ENCODE assay signal across 1 cellular context in the genomic region with DNA sequence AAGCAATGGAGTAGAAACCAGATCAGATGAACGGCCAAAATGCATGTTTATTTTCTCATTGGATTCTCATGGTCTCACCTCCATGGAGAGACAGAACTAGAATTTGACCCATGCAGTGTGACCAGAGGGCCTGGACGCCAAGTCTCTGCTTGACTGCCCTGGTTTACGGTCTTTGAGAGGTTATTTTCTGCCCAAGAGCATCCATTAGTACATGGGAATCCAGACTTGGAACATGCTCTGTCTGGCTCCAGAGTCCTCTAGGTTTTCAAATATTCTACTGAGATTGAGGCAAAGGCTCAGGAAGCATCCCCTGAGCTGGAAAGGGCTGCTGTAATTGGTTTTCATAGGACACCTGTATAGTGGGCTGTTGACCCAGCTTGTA.
TF ChIP-seq lines count a peak whose summit lies in the region.

No MANE protein-coding gene starts in this region.

TF ChIP-seq in SK-N-SH, 30 proteins besides CTCF, POLR2A, EP300 and RAD21 (continued from another document):
- TF ChIP-seq, protein P1, sequence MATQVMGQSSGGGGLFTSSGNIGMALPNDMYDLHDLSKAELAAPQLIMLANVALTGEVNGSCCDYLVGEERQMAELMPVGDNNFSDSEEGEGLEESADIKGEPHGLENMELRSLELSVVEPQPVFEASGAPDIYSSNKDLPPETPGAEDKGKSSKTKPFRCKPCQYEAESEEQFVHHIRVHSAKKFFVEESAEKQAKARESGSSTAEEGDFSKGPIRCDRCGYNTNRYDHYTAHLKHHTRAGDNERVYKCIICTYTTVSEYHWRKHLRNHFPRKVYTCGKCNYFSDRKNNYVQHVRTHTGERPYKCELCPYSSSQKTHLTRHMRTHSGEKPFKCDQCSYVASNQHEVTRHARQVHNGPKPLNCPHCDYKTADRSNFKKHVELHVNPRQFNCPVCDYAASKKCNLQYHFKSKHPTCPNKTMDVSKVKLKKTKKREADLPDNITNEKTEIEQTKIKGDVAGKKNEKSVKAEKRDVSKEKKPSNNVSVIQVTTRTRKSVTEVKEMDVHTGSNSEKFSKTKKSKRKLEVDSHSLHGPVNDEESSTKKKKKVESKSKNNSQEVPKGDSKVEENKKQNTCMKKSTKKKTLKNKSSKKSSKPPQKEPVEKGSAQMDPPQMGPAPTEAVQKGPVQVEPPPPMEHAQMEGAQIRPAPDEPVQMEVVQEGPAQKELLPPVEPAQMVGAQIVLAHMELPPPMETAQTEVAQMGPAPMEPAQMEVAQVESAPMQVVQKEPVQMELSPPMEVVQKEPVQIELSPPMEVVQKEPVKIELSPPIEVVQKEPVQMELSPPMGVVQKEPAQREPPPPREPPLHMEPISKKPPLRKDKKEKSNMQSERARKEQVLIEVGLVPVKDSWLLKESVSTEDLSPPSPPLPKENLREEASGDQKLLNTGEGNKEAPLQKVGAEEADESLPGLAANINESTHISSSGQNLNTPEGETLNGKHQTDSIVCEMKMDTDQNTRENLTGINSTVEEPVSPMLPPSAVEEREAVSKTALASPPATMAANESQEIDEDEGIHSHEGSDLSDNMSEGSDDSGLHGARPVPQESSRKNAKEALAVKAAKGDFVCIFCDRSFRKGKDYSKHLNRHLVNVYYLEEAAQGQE (IDR thresholded peaks at IDR 0.05; ENCODE audit: low read depth, low read length), result no peak
- TF ChIP-seq, protein P2, sequence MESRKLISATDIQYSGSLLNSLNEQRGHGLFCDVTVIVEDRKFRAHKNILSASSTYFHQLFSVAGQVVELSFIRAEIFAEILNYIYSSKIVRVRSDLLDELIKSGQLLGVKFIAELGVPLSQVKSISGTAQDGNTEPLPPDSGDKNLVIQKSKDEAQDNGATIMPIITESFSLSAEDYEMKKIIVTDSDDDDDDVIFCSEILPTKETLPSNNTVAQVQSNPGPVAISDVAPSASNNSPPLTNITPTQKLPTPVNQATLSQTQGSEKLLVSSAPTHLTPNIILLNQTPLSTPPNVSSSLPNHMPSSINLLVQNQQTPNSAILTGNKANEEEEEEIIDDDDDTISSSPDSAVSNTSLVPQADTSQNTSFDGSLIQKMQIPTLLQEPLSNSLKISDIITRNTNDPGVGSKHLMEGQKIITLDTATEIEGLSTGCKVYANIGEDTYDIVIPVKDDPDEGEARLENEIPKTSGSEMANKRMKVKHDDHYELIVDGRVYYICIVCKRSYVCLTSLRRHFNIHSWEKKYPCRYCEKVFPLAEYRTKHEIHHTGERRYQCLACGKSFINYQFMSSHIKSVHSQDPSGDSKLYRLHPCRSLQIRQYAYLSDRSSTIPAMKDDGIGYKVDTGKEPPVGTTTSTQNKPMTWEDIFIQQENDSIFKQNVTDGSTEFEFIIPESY (IDR thresholded peaks at IDR 0.05; ENCODE audit: borderline replicate concordance, low read depth), result no peak
- no peak for TF ChIP-seq RXRA (IDR thresholded peaks at IDR 0.05; ENCODE audit: borderline replicate concordance, low read depth)
- no peak for TF ChIP-seq JUND (IDR thresholded peaks at IDR 0.05)
- TF ChIP-seq, protein P3, sequence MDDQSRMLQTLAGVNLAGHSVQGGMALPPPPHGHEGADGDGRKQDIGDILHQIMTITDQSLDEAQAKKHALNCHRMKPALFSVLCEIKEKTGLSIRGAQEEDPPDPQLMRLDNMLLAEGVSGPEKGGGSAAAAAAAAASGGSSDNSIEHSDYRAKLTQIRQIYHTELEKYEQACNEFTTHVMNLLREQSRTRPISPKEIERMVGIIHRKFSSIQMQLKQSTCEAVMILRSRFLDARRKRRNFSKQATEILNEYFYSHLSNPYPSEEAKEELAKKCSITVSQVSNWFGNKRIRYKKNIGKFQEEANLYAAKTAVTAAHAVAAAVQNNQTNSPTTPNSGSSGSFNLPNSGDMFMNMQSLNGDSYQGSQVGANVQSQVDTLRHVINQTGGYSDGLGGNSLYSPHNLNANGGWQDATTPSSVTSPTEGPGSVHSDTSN (IDR thresholded peaks at IDR 0.05), result no peak
- no peak for TF ChIP-seq NRF1 (IDR thresholded peaks at IDR 0.05; ENCODE audit: low read depth, low read length)
- TF ChIP-seq GABPA (IDR thresholded peaks at IDR 0.05; ENCODE audit: low read depth), result no peak
- TF ChIP-seq MEF2A (IDR thresholded peaks at IDR 0.05; ENCODE audit: borderline replicate concordance, low read depth), result no peak
- no peak for TF ChIP-seq EZH2phosphoT487 (IDR thresholded peaks at IDR 0.05; ENCODE audit: borderline replicate concordance, low read depth)
- no peak for TF ChIP-seq POLR2AphosphoS5 (IDR thresholded peaks at IDR 0.05; ENCODE audit: low read depth, low read length)
- TF ChIP-seq FOXM1 (IDR thresholded peaks at IDR 0.05; ENCODE audit: low read depth), result no peak
- TF ChIP-seq TCF12 (IDR thresholded peaks at IDR 0.05), result no peak
- TF ChIP-seq SMC3 (IDR thresholded peaks at IDR 0.05; ENCODE audit: low read depth, low read length), result no peak
- no peak for TF ChIP-seq FOSL2 (IDR thresholded peaks at IDR 0.05; ENCODE audit: borderline replicate concordance, low read depth)
- no peak for TF ChIP-seq CHD2 (IDR thresholded peaks at IDR 0.05; ENCODE audit: low read length, partially characterized antibody)
- TF ChIP-seq TEAD4 (IDR thresholded peaks at IDR 0.05; ENCODE audit: borderline replicate concordance, insufficient read depth), result no peak
